Comparison of ENCODE assay signal across 29 cellular contexts in genomic region chr1:228010921-228011320, GRCh38. TPM values are rescaled to one million over a fixed set of nuclear protein-coding genes. Genes with fewer than 3 reads are reported as not detected.
DNase-seq lines count a peak whose midpoint lies in the region; ATAC-seq and TF ChIP-seq lines count a peak whose summit lies in the region.
"Had no signal": no experiment of that assay in that cellular context is flagged by ENCODE, and none has a peak within 500 bp of the region (broad histone marks: within the 10 kb centered on the region; RNA-seq: fewer than 3 reads in every experiment).

No MANE protein-coding gene starts in this region.

- H3K4me3 ChIP-seq in stomach = no peak overlapping the region
- H3K4me3 ChIP-seq: body of pancreas, right lobe of liver, thoracic aorta had no signal

- no peak overlapping the region for H3K27ac ChIP-seq in stomach
- H3K27ac ChIP-seq: body of pancreas, right lobe of liver, thoracic aorta had no signal

- ATAC-seq in natural killer cell (no peak), T-helper 17 cell (no peak), GM21619 (IDR thresholded peaks at IDR 0.05; ENCODE audit: unreplicated experiment) (no peak)
- ATAC-seq: body of pancreas, HCT116 had no signal

- H3K9me3 ChIP-seq in stomach (no peaks in the 10 kb centered on the region), T-helper 17 cell (ENCODE audit: control insufficient read depth, low read length, poor library complexity, severe bottlenecking) (no peaks in the 10 kb centered on the region)
- H3K9me3 ChIP-seq: BE2C, body of pancreas, right lobe of liver, thoracic aorta had no signal

- intact Hi-C loops in natural killer cell (cut with micrococcal nuclease) (no loop called here), stomach (cut with DNase I; ENCODE audit: low total_unique reads) (no loop called here)

- no peak for TF ChIP-seq CTCF in natural killer cell (IDR thresholded peaks at IDR 0.05)
- no peak for TF ChIP-seq CTCF in stomach (IDR thresholded peaks at IDR 0.05)

- H3K36me3 ChIP-seq in stomach = no peaks in the 10 kb centered on the region
- H3K36me3 ChIP-seq: BE2C, right lobe of liver, thoracic aorta had no signal

- H3K27ac Mint-ChIP-seq in natural killer cell = no peak overlapping the region
- H3K27ac Mint-ChIP-seq in T-helper 17 cell = no peak overlapping the region
- H3K27ac Mint-ChIP-seq: nephron progenitor cell had no signal

- no peak overlapping the region for H3K4me3 Mint-ChIP-seq in natural killer cell
- no peak overlapping the region for H3K4me3 Mint-ChIP-seq in T-helper 17 cell

- H3K27me3 ChIP-seq in stomach = peaks cover 27 to 94% (median 42%) of the 10 kb centered on the region in 3 donors
- H3K27me3 ChIP-seq: right lobe of liver had no signal

- peaks cover 0 to 4% of the 10 kb centered on the region in 2 donors for H3K4me1 Mint-ChIP-seq in natural killer cell
- peaks cover 7% of the 10 kb centered on the region for H3K4me1 Mint-ChIP-seq in T-helper 17 cell

- H3K4me1 ChIP-seq in stomach = peaks cover 4 to 34% (median 27%) of the 10 kb centered on the region in 4 donors
- H3K4me1 ChIP-seq: right lobe of liver had no signal

- H3K27me3 Mint-ChIP-seq in natural killer cell (ENCODE audit: low read depth in 2 of 2) = peaks cover 16 to 30% of the 10 kb centered on the region in 2 donors
- peaks cover 49% of the 10 kb centered on the region for H3K27me3 Mint-ChIP-seq in T-helper 17 cell

- POLR2A ChIA-PET in HEK293T (lab: Yijun Ruan, JAX) = no interaction called here

- CTCF ChIA-PET in HEK293T (lab: Yijun Ruan, JAX) = interaction anchor here (0.7 kb wide), 1 partner anchor 11 kb away, joined by 3 read pairs; no protein-coding TSS in a partner anchor

- 66 to 89% (median 81%) methylated on average over 7 of the region's 7 CpGs for WGBS in stomach, 5 donors

- no peaks in the 10 kb centered on the region for H3K36me3 Mint-ChIP-seq in natural killer cell
- peaks cover 6% of the 10 kb centered on the region for H3K36me3 Mint-ChIP-seq in T-helper 17 cell (ENCODE audit: low read depth)

- H3K9me3 Mint-ChIP-seq in natural killer cell = no peaks in the 10 kb centered on the region
- H3K9me3 Mint-ChIP-seq: nephron progenitor cell had no signal

- TF ChIP-seq POLR2A in stomach (IDR thresholded peaks at IDR 0.05) = no peak

- peak; percentile 51 for DNase-seq in activated CD8-positive, alpha-beta memory T cell treated with anti-CD3 and anti-CD28 coated beads for 24 hours
- no peak for DNase-seq in activated CD8-positive, alpha-beta memory T cell treated with anti-CD3 and anti-CD28 coated beads, Interleukin-2, amount 50 U/mL, for 4 hours
- DNase-seq in HEK293T (ENCODE audit: extremely low spot score) (peak; percentile 6), natural killer cell (peak; percentile 9), stomach (peak; percentile 17), T-helper 17 cell (no peak), AG08396 (ENCODE audit: low spot score) (no peak)
- DNase-seq: activated naive CD4-positive, alpha-beta T cell treated with Interleukin-2 at 50 U/mL for 16 hours; DMS79; GDM1; NCI-H1436; NCI-H2081 treated with DMSO at 0.1 percent for 48 hours; NCI-H226; NCI-H748 treated with DMSO at 0.1 percent for 48 hours; stimulated activated CD4-positive, alpha-beta T cell treated with anti-CD3 and anti-CD28 coated beads, Interleukin-4, amount 100 ng/mL, for 4 hours; stimulated activated naive CD4-positive, alpha-beta T cell treated with Interleukin-2 at 50 U/mL for 16 hours had no signal

- no peak for TF ChIP-seq EP300 in stomach (IDR thresholded peaks at IDR 0.05)

TF ChIP-seq in HEK293T, 16 proteins besides CTCF, POLR2A, EP300 and RAD21:
- TF ChIP-seq CTBP1 (IDR thresholded peaks at IDR 0.05; ENCODE audit: borderline replicate concordance) (no peak), ELF4 (IDR thresholded peaks at IDR 0.05) (no peak), HDGF (IDR thresholded peaks at IDR 0.05; ENCODE audit: borderline replicate concordance) (no peak), FOXA1 (IDR thresholded peaks at IDR 0.05) (no peak), ARNT (IDR thresholded peaks at IDR 0.05) (no peak), L3MBTL2 (conservative IDR thresholded peaks at IDR 0.05) (no peak), FOXK2 (IDR thresholded peaks at IDR 0.05) (no peak), SP1 (IDR thresholded peaks at IDR 0.05) (no peak), ZNF384 (IDR thresholded peaks at IDR 0.05) (no peak), LEF1 (IDR thresholded peaks at IDR 0.05; ENCODE audit: borderline replicate concordance) (no peak), PKNOX1 (IDR thresholded peaks at IDR 0.05) (no peak), SUZ12 (IDR thresholded peaks at IDR 0.05) (no peak), BHLHE40 (IDR thresholded peaks at IDR 0.05; ENCODE audit: borderline replicate concordance) (no peak), FOXM1 (IDR thresholded peaks at IDR 0.05; ENCODE audit: borderline replicate concordance) (no peak), NFRKB (IDR thresholded peaks at IDR 0.05) (no peak), TARDBP (IDR thresholded peaks at IDR 0.05) (no peak)

RNA-seq across cellular contexts. Expression of gene WNT3A, which starts 4.1 kb away (rescaled TPM):
- total RNA-seq in natural killer cell = not detected
- not detected for total RNA-seq in stomach
- polyA plus RNA-seq in stomach = under 1 TPM in 2 of 3 donors, not detected in 1; 0.31 to 0.90 TPM
- not detected for total RNA-seq in T-helper 17 cell
- total RNA-seq: activated CD8-positive, alpha-beta memory T cell treated with anti-CD3 and anti-CD28 coated beads for 36 hours; body of pancreas; kidney; mononuclear cell; right lobe of liver; RPMI7951; SK-MEL-5; T-helper 1 cell treated with Interleukin-12 subunit alpha and Interleukin-12 subunit beta and Interleukin-4 antibody, amounts not matched to agents 30 ng/mL and 1 ng/mL, for 36 hours; thoracic aorta had no signal

Comparison
In these comparisons a context has a peak if more than half of its experiments do, and no peak if none do; other contexts are left out.
1. DNase-seq: peak in activated CD8-positive, alpha-beta memory T cell treated with anti-CD3 and anti-CD28 coated beads for 24 hours (single experiment), HEK293T (single experiment), natural killer cell (single experiment) and stomach (single experiment); none in activated CD8-positive, alpha-beta memory T cell treated with anti-CD3 and anti-CD28 coated beads, Interleukin-2, amount 50 U/mL, for 4 hours (single experiment), T-helper 17 cell (0 of 3) and AG08396 (single experiment).